In genomic region chr7:135416431-135416830, GRCh38 we compare ENCODE assay signal across 2 cellular contexts.
TF ChIP-seq lines count a peak whose summit lies in the region.

No MANE protein-coding gene starts in this region.

TF ChIP-seq in GM23338, 12 proteins besides CTCF, POLR2A, EP300 and RAD21 (continued from another document):
- no peak for TF ChIP-seq ZNF462 (CRISPR knock-in tag; IDR thresholded peaks at IDR 0.05)
- no peak for TF ChIP-seq ZNF331 (CRISPR knock-in tag; IDR thresholded peaks at IDR 0.05; ENCODE audit: low read depth)
- no peak for TF ChIP-seq STAT1 (IDR thresholded peaks at IDR 0.05; ENCODE audit: unreplicated experiment)
- no peak for TF ChIP-seq ZNF114 (CRISPR knock-in tag; IDR thresholded peaks at IDR 0.05)
- no peak for TF ChIP-seq CREB1 (CRISPR knock-in tag; IDR thresholded peaks at IDR 0.05; ENCODE audit: low read depth)
- TF ChIP-seq REST (IDR thresholded peaks at IDR 0.05; ENCODE audit: unreplicated experiment), result no peak
- TF ChIP-seq EZH2 (IDR thresholded peaks at IDR 0.05; ENCODE audit: low read depth, unreplicated experiment), result no peak
- TF ChIP-seq JUNB (IDR thresholded peaks at IDR 0.05; ENCODE audit: unreplicated experiment), result no peak
- no peak for TF ChIP-seq EZH2phosphoT487 (IDR thresholded peaks at IDR 0.05; ENCODE audit: unreplicated experiment)
- no peak for TF ChIP-seq ETS1 (IDR thresholded peaks at IDR 0.05)

TF ChIP-seq in GM12878, 131 proteins besides CTCF, POLR2A, EP300 and RAD21 (continued from another document):
- no peak for TF ChIP-seq USF1 (IDR thresholded peaks at IDR 0.05; ENCODE audit: borderline replicate concordance, extremely low read length, insufficient read depth, low read depth, low read length)
- no peak for TF ChIP-seq PRDM15 (CRISPR knock-in tag; IDR thresholded peaks at IDR 0.05)
- TF ChIP-seq CEBPB (IDR thresholded peaks at IDR 0.05; ENCODE audit: borderline replicate concordance in 1 of 2, low read depth in 2 of 2, low read length in 2 of 2), result no peak
- no peak for TF ChIP-seq MTA3 (IDR thresholded peaks at IDR 0.05; ENCODE audit: borderline replicate concordance, low read length)
- no peak for TF ChIP-seq BHLHE40 (IDR thresholded peaks at IDR 0.05; ENCODE audit: borderline replicate concordance in 1 of 2, low read depth in 2 of 2, low read length in 1 of 2)
- no peak for TF ChIP-seq SIX5 (IDR thresholded peaks at IDR 0.05; ENCODE audit: low read depth, low read length, severe bottlenecking)
- TF ChIP-seq MYC (IDR thresholded peaks at IDR 0.05; ENCODE audit: insufficient read depth, insufficient read length, insufficient replicate concordance, low read length, severe bottlenecking), result no peak
- TF ChIP-seq POLR2AphosphoS2 (IDR thresholded peaks at IDR 0.05; ENCODE audit: low read depth, low read length), result no peak
- no peak for TF ChIP-seq CREM (IDR thresholded peaks at IDR 0.05; ENCODE audit: low read depth)
- no peak for TF ChIP-seq GATAD2B (conservative IDR thresholded peaks at IDR 0.05; ENCODE audit: low read depth)
- no peak for TF ChIP-seq PAX8 (IDR thresholded peaks at IDR 0.05)
- no peak for TF ChIP-seq RELA (IDR thresholded peaks at IDR 0.05; ENCODE audit: borderline replicate concordance, partially characterized antibody)
- TF ChIP-seq HDAC6 (IDR thresholded peaks at IDR 0.05; ENCODE audit: unreplicated experiment), result no peak
- TF ChIP-seq SUZ12 (IDR thresholded peaks at IDR 0.05; ENCODE audit: unreplicated experiment), result no peak
- TF ChIP-seq SREBF1 (IDR thresholded peaks at IDR 0.05; ENCODE audit: low read length), result no peak
- TF ChIP-seq KAT2A (conservative IDR thresholded peaks at IDR 0.05; ENCODE audit: control insufficient read depth, low read depth, low read length), result no peak
